Comparison of ENCODE assay signal across 12 cellular contexts in genomic region chr7:94348142-94348541, GRCh38. TPM values are rescaled to one million over a fixed set of nuclear protein-coding genes. Genes with fewer than 3 reads are reported as not detected.
DNase-seq lines count a peak whose midpoint lies in the region; TF ChIP-seq lines count a peak whose summit lies in the region.
"Had no signal": no experiment of that assay in that cellular context is flagged by ENCODE, and none has a peak within 500 bp of the region (broad histone marks: within the 10 kb centered on the region; RNA-seq: fewer than 3 reads in every experiment).

No MANE protein-coding gene starts in this region.

- H2AFZ ChIP-seq in smooth muscle cell (ENCODE audit: low read depth) = peak overlapping the region; percentile 37

- peak overlapping the region; percentile 19 for H3K9ac ChIP-seq in smooth muscle cell (ENCODE audit: low read depth)

- no peaks in the 10 kb centered on the region for H3K9me3 ChIP-seq in smooth muscle cell (replicated peaks; ENCODE audit: low read depth)

- peaks cover 15% of the 10 kb centered on the region for H3K4me1 ChIP-seq in smooth muscle cell (ENCODE audit: low read depth)

- no peaks in the 10 kb centered on the region for H4K20me1 ChIP-seq in smooth muscle cell (ENCODE audit: low read depth)

- 19% methylated on average over 3 of the region's 3 CpGs for WGBS in smooth muscle cell (ENCODE audit: low lambda C conversion rate)

- DNase-seq in GM04503 (ENCODE audit: low read depth) (peak; percentile 97), astrocyte of the spinal cord (ENCODE audit: low read depth, low spot score) (peak; percentile 96), iPS-NIHi11 (ENCODE audit: low spot score) (peak; percentile 12), smooth muscle cell (lab: John Stamatoyannopoulos, UW; ENCODE audit: unreplicated experiment) (no peak), Ammon's horn (ENCODE audit: low spot score) (no peak), NCI-H2029 treated with DMSO at 0.1 percent for 48 hours (lab: John Stamatoyannopoulos, UW) (no peak), KBM-7 (no peak), NCI-H748 (lab: John Stamatoyannopoulos, UW; ENCODE audit: unreplicated experiment) (no peak)
- DNase-seq: activated naive CD4-positive, alpha-beta T cell treated with anti-CD3 and anti-CD28 coated beads, Interleukin-2, amount 10 ng/mL, durations not matched to agents 7 days and 5 days; NCI-H774; WERI-Rb-1 had no signal

- in situ Hi-C loops in astrocyte of the spinal cord (cut with HindIII; ENCODE audit: low sequenced_read_pairs) = no loop called here
- in situ Hi-C loops in KBM-7 (cut with MboI; ENCODE audit: low pct_unique_long_range_greater_than_20kb, low sequenced_read_pairs) = no loop called here

- no peaks in the 10 kb centered on the region for H3K36me3 ChIP-seq in smooth muscle cell (ENCODE audit: low read depth)
- H3K36me3 ChIP-seq: WERI-Rb-1 had no signal

- no peaks in the 10 kb centered on the region for H3K27me3 ChIP-seq in smooth muscle cell (ENCODE audit: low read depth)

- H3K27ac ChIP-seq in smooth muscle cell (ENCODE audit: low read depth) = peak overlapping the region; percentile 89
- H3K27ac ChIP-seq: WERI-Rb-1 had no signal

- H3K4me2 ChIP-seq in smooth muscle cell = peak overlapping the region; percentile 82

- H3K4me3 ChIP-seq in astrocyte of the spinal cord (ENCODE audit: low read depth, low read length) (no peak overlapping the region), smooth muscle cell (peak overlapping the region; percentile 25)

- peaks cover 8% of the 10 kb centered on the region for H3F3A ChIP-seq in smooth muscle cell (ENCODE audit: low read depth)

- no peaks in the 10 kb centered on the region for H3K79me2 ChIP-seq in smooth muscle cell (ENCODE audit: low read depth)

- no peak for TF ChIP-seq CTCF in astrocyte of the spinal cord (IDR thresholded peaks at IDR 0.05; ENCODE audit: low read depth, low read length)
- TF ChIP-seq CTCF in smooth muscle cell (IDR thresholded peaks at IDR 0.05; ENCODE audit: borderline replicate concordance, insufficient read depth, poor library complexity, severe bottlenecking) = no peak

RNA-seq across cellular contexts. Expression of gene COL1A2, which starts 46.6 kb away (rescaled TPM):
- total RNA-seq in smooth muscle cell = 4,221 and 4,749 TPM in 2 replicates
- 7,069 and 10,006 TPM in 2 replicates for polyA plus RNA-seq in smooth muscle cell
- polyA plus RNA-seq: IgD-negative memory B cell had no signal

Comparison
In these comparisons a context has a peak if more than half of its experiments do, and no peak if none do; other contexts are left out.
1. DNase-seq: peak in GM04503 (single experiment), astrocyte of the spinal cord (single experiment) and iPS-NIHi11 (single experiment); none in smooth muscle cell (single experiment), Ammon's horn (single experiment), NCI-H2029 treated with DMSO at 0.1 percent for 48 hours (single experiment), KBM-7 (single experiment) and NCI-H748 (single experiment).